Comparison of ENCODE assay signal across 9 cellular contexts in the genomic region with DNA sequence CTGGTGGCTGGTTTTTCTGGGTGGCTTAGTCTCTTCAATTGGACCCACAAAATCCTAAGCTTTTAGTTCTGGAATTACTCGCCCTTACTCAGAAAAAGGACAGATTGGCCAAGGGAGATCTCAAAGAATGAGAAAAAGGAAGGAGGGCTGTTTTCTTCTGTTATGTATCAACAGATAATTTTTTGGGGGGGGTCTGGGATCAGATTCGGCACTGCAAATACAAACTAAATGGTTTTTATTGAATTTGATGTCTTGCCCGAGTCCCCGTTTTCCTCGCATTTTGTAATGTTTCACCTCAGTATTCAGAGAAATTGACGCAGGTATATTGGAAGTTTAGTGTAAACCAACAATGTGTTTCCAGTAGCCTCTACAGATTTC. TPM values are rescaled to one million over a fixed set of nuclear protein-coding genes. Genes with fewer than 3 reads are reported as not detected.
DNase-seq lines count a peak whose midpoint lies in the region; ATAC-seq and TF ChIP-seq lines count a peak whose summit lies in the region.
"Had no signal": no experiment of that assay in that cellular context is flagged by ENCODE, and none has a peak within 500 bp of the region (broad histone marks: within the 10 kb centered on the region; RNA-seq: fewer than 3 reads in every experiment).

No MANE protein-coding gene starts in this region.

- H3K9me3 ChIP-seq in heart right ventricle (no peaks in the 10 kb centered on the region), vagina (no peaks in the 10 kb centered on the region)

- peaks cover 5% of the 10 kb centered on the region for H3K79me2 ChIP-seq in mesendoderm (ENCODE audit: control insufficient read depth, insufficient read depth, low read length)

- no peak overlapping the region for H2BK120ac ChIP-seq in mesendoderm (ENCODE audit: low read depth, low read length)

- 16 to 19% methylated on average over 6 of the region's 6 CpGs for WGBS in heart right ventricle, 2 donors
- WGBS in mesendoderm (ENCODE audit: extremely low coverage, insufficient coverage, low lambda C conversion rate): no CpG with 5 or more reads among the region's 6 CpGs

- peaks cover 42% of the 10 kb centered on the region for H3K4me1 Mint-ChIP-seq in brain

- no peak overlapping the region for H2BK5ac ChIP-seq in mesendoderm (ENCODE audit: low read length)

- in situ Hi-C loops in KBM-7 (cut with MboI; ENCODE audit: low pct_unique_long_range_greater_than_20kb, low sequenced_read_pairs): no loop called here

- H3K9ac ChIP-seq in mesendoderm (ENCODE audit: low read length): peak overlapping the region; percentile 62

- peaks cover 11% of the 10 kb centered on the region for H3K27me3 Mint-ChIP-seq in brain

- intact Hi-C loops in heart right ventricle (cut with DNase I): loop anchor here in 1 of 10 donors (5.0 kb wide), 2 partner anchors 111 to 216 kb away; partner anchors contain the start of genes SLC30A6 and SPAST
- intact Hi-C loops in cardiac septum (cut with DNase I): no loop called here
- intact Hi-C loops in vagina (cut with DNase I): no loop called here

- no peak overlapping the region for H3K18ac ChIP-seq in mesendoderm (ENCODE audit: low read length)

- no peak overlapping the region for H3K23ac ChIP-seq in mesendoderm (ENCODE audit: low read length)

- no peak overlapping the region for H3K4ac ChIP-seq in mesendoderm (ENCODE audit: low read depth, low read length)

- peaks cover 0 to 4% (median 2%) of the 10 kb centered on the region in 5 experiments for H3K9me3 Mint-ChIP-seq in brain

- H4K8ac ChIP-seq in mesendoderm (ENCODE audit: low read depth, low read length): no peak overlapping the region

- peak overlapping the region; percentile 65 for H3K4me2 ChIP-seq in mesendoderm (ENCODE audit: low read length)

- peak overlapping the region; percentile 91 for H3K56ac ChIP-seq in mesendoderm (ENCODE audit: low read length)

- H3K4me1 ChIP-seq in heart right ventricle: peaks cover 0 to 46% (median 36%) of the 10 kb centered on the region in 9 donors
- H3K4me1 ChIP-seq in mesendoderm (ENCODE audit: control insufficient read depth, low read depth, low read length): no peaks in the 10 kb centered on the region
- peaks cover 54% of the 10 kb centered on the region for H3K4me1 ChIP-seq in vagina

- H4K5ac ChIP-seq in mesendoderm (ENCODE audit: low read length): no peak overlapping the region

- no peak for TF ChIP-seq POLR2A in vagina (IDR thresholded peaks at IDR 0.05)

- no peak for DNase-seq in heart right ventricle
- no peak for DNase-seq in cardiac septum (ENCODE audit: low spot score)
- DNase-seq in mesendoderm: no peak
- no peak for DNase-seq in vagina (ENCODE audit: extremely low spot score in 2 of 2)
- no peak for DNase-seq in NCI-H774 (lab: John Stamatoyannopoulos, UW)
- no peak for DNase-seq in NCI-H748 (lab: John Stamatoyannopoulos, UW; ENCODE audit: unreplicated experiment)
- DNase-seq in KBM-7: no peak

- TF ChIP-seq CTCF in heart right ventricle (IDR thresholded peaks at IDR 0.05) (no peak), brain (conservative IDR thresholded peaks at IDR 0.05) (no peak), vagina (IDR thresholded peaks at IDR 0.05) (no peak)

- H3K27ac ChIP-seq in heart right ventricle (peak overlapping the region in 9 of 10 donors; percentile 82 to 95 (median 91)), mesendoderm (ENCODE audit: low read depth, low read length) (no peak overlapping the region), vagina (peak overlapping the region; percentile 83)

- H3K36me3 Mint-ChIP-seq in brain: peaks cover 45% of the 10 kb centered on the region

- ATAC-seq in heart right ventricle: no peak

- H3K36me3 ChIP-seq in heart right ventricle: peaks cover 0 to 33% (median 13%) of the 10 kb centered on the region in 9 donors
- no peaks in the 10 kb centered on the region for H3K36me3 ChIP-seq in mesendoderm (ENCODE audit: control insufficient read depth, insufficient read depth, low read length)
- H3K36me3 ChIP-seq in vagina: peaks cover 0 to 10% of the 10 kb centered on the region in 2 donors

- no peak overlapping the region for H2BK15ac ChIP-seq in mesendoderm (replicated peaks; ENCODE audit: low read depth)

- H2AK5ac ChIP-seq in mesendoderm (ENCODE audit: low read length): no peak overlapping the region

- H3K4me3 Mint-ChIP-seq in brain: peak overlapping the region; percentile 88 to 95 (median 91)

- peak overlapping the region; percentile 80 to 95 (median 88) for H3K27ac Mint-ChIP-seq in brain

- H3K4me3 ChIP-seq in heart right ventricle: peak overlapping the region; percentile 70 to 99 (median 94)
- H3K4me3 ChIP-seq in mesendoderm (ENCODE audit: low read length): peak overlapping the region; percentile 65
- H3K4me3 ChIP-seq in vagina: peak overlapping the region; percentile 96 to 99

- peaks cover 2% of the 10 kb centered on the region for H3K79me1 ChIP-seq in mesendoderm (ENCODE audit: low read length)

- H3K27me3 ChIP-seq in heart right ventricle (no peaks in the 10 kb centered on the region), mesendoderm (ENCODE audit: insufficient read depth, low read length, poor library complexity) (no peaks in the 10 kb centered on the region), vagina (no peaks in the 10 kb centered on the region)

RNA-seq across cellular contexts. Expression of gene YIPF4, which starts 0.8 kb away (rescaled TPM):
- total RNA-seq in heart right ventricle (10 to 100 TPM; 55.6 to 94.3 (median 66.4) TPM), cardiac septum (71.2 TPM), vagina (10.6 TPM)
- polyA plus RNA-seq in heart right ventricle (10 to 100 TPM; 15.1 to 24.9 TPM), brain (ENCODE audit: insufficient read depth, low read depth, low replicate concordance) (15.4 TPM)
- 4.9 TPM for polyA plus RNA-seq in mesendoderm (2013, experiment 1 of 2)
- 4.6 TPM for polyA plus RNA-seq in mesendoderm (2013, experiment 2 of 2)

RNA-seq across cellular contexts. Expression of gene NLRC4, which starts 13.8 kb away (rescaled TPM):
- 1 to 10 TPM in 3 of 10 donors, under 1 TPM in 7; 0.42 to 3.2 (median 0.66) TPM for total RNA-seq in heart right ventricle
- polyA plus RNA-seq in heart right ventricle: under 1 TPM; 0.38 to 0.59 TPM
- 0.43 TPM for total RNA-seq in cardiac septum
- polyA plus RNA-seq in brain (ENCODE audit: insufficient read depth, low read depth, low replicate concordance): not detected
- not detected for polyA plus RNA-seq in mesendoderm (2013, experiment 1 of 2)
- polyA plus RNA-seq in mesendoderm (2013, experiment 2 of 2): not detected
- 0.74 TPM for total RNA-seq in vagina
- total RNA-seq: lung microvascular endothelial cell had no signal
